ENCODE assay signal across 2 cellular contexts in the genomic region with DNA sequence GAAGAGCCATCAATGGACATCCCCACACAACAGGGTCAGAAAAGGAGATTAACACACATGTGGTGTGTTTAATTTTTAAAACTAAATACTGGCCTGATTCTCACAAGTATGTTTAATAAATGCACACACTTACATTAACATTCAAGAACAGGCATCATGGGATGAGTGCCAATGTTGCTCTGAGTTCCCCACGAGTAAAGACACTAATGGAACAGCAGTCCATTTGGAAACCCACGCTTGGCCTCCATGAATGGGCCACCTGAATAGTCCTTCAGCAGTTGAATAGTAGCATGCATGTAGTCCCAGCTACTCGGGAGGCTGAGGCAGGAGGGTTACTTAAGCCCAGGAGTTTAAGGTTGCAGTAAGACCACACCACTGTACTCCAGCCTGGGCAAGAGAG.
TF ChIP-seq lines count a peak whose summit lies in the region.

No MANE protein-coding gene starts in this region.

TF ChIP-seq in GM23338, 12 proteins besides CTCF, POLR2A, EP300 and RAD21 (continued from another document):
- no peak for TF ChIP-seq ZNF462 (CRISPR knock-in tag; IDR thresholded peaks at IDR 0.05)
- TF ChIP-seq ZNF114 (CRISPR knock-in tag; IDR thresholded peaks at IDR 0.05), result no peak
- TF ChIP-seq EZH2 (IDR thresholded peaks at IDR 0.05; ENCODE audit: low read depth, unreplicated experiment), result no peak
- TF ChIP-seq REST (IDR thresholded peaks at IDR 0.05; ENCODE audit: unreplicated experiment), result no peak
- TF ChIP-seq EZH2phosphoT487 (IDR thresholded peaks at IDR 0.05; ENCODE audit: unreplicated experiment), result no peak

TF ChIP-seq in SK-N-SH treated with all-trans-retinoic acid at 6 μM for 48 hours, 23 proteins besides CTCF, POLR2A, EP300 and RAD21 (continued from another document):
- TF ChIP-seq CSDC2 (CRISPR knock-in tag; IDR thresholded peaks at IDR 0.05), result no peak
- TF ChIP-seq PATZ1 (CRISPR knock-in tag; IDR thresholded peaks at IDR 0.05; ENCODE audit: borderline replicate concordance), result no peak
